In genomic region chr6:50850860-50851259, GRCh38 we compare ENCODE assay signal across 20 cellular contexts. TPM values are rescaled to one million over a fixed set of nuclear protein-coding genes. Genes with fewer than 3 reads are reported as not detected.
DNase-seq lines count a peak whose midpoint lies in the region; ATAC-seq and TF ChIP-seq lines count a peak whose summit lies in the region.
"Had no signal": no experiment of that assay in that cellular context is flagged by ENCODE, and none has a peak within 500 bp of the region (broad histone marks: within the 10 kb centered on the region; RNA-seq: fewer than 3 reads in every experiment).

No MANE protein-coding gene starts in this region.

- in situ Hi-C loops in gastrocnemius medialis (cut with MboI; ENCODE audit: low sequenced_read_pairs in 4 of 4) = no loop called here

- no peaks in the 10 kb centered on the region for H3K36me3 Mint-ChIP-seq in chondrocyte (ENCODE audit: low read depth)
- H3K36me3 Mint-ChIP-seq: stimulated activated effector memory CD8-positive, alpha-beta T cell treated with anti-CD3 and anti-CD28 coated beads, Interleukin-12 subunit alpha, Interleukin-12 subunit beta, amount 100 ng/mL, for 72 hours had no signal

- no peak overlapping the region for H3K27ac ChIP-seq in HUES6 (ENCODE audit: low read depth, low read length)
- no peak overlapping the region for H3K27ac ChIP-seq in gastrocnemius medialis
- no peak overlapping the region for H3K27ac ChIP-seq in lower lobe of right lung
- no peak overlapping the region for H3K27ac ChIP-seq in substantia nigra (ENCODE audit: low read depth, low read length, poor library complexity, severe bottlenecking)
- H3K27ac ChIP-seq: colonic mucosa, Peyer's patch, right atrium auricular region had no signal

- ATAC-seq in gastrocnemius medialis = no peak
- no peak for ATAC-seq in lower lobe of right lung
- ATAC-seq: mucosa of descending colon; stimulated activated effector memory CD8-positive, alpha-beta T cell treated with anti-CD3 and anti-CD28 coated beads, Interleukin-12 subunit alpha, Interleukin-12 subunit beta, amount 100 ng/mL, for 72 hours; T-helper 17 cell had no signal

- intact Hi-C loops in gastrocnemius medialis (cut with DNase I; ENCODE audit: low total_unique reads) (no loop called here), lower lobe of right lung (cut with DNase I) (no loop called here)

- H3K4me3 Mint-ChIP-seq in chondrocyte (ENCODE audit: unreplicated experiment) = peak overlapping the region; percentile 82
- H3K4me3 Mint-ChIP-seq: CD4-positive, alpha-beta T cell; stimulated activated effector memory CD8-positive, alpha-beta T cell treated with anti-CD3 and anti-CD28 coated beads, Interleukin-12 subunit alpha, Interleukin-12 subunit beta, amount 100 ng/mL, for 72 hours; T-helper 17 cell had no signal

- H3K9me3 Mint-ChIP-seq in chondrocyte (ENCODE audit: low read depth) = no peaks in the 10 kb centered on the region

- peaks cover 23% of the 10 kb centered on the region for H3K4me1 Mint-ChIP-seq in chondrocyte (ENCODE audit: low read depth)
- H3K4me1 Mint-ChIP-seq: stimulated activated effector memory CD8-positive, alpha-beta T cell treated with anti-CD3 and anti-CD28 coated beads, Interleukin-12 subunit alpha, Interleukin-12 subunit beta, amount 100 ng/mL, for 72 hours; T-helper 17 cell had no signal

- no peaks in the 10 kb centered on the region for H3K9me3 ChIP-seq in HUES6 (ENCODE audit: control insufficient read depth, insufficient read depth, low read depth, low read length)
- H3K9me3 ChIP-seq in gastrocnemius medialis = no peaks in the 10 kb centered on the region
- H3K9me3 ChIP-seq in lower lobe of right lung = no peaks in the 10 kb centered on the region
- H3K9me3 ChIP-seq: adrenal gland, colonic mucosa, mucosa of descending colon, Peyer's patch, right atrium auricular region had no signal

- no peak overlapping the region for H3K9ac ChIP-seq in HUES6 (ENCODE audit: low read length)

- DNase-seq in chondrocyte (ENCODE audit: low spot score) = no peak
- DNase-seq in left kidney (ENCODE audit: low read depth, low spot score) = peak; percentile 61
- DNase-seq in gastrocnemius medialis = no peak
- DNase-seq in inferior parietal cortex (ENCODE audit: extremely low spot score) = no peak
- no peak for DNase-seq in lower lobe of right lung
- DNase-seq in substantia nigra (lab: John Stamatoyannopoulos, UW) = no peak
- DNase-seq in NCI-H2107 (lab: John Stamatoyannopoulos, UW) = no peak
- DNase-seq: activated CD4-positive, alpha-beta T cell treated with anti-CD3 and anti-CD28 coated beads for 48 hours; CD4-positive, alpha-beta T cell; colonic mucosa; mucosa of descending colon; NCI-H1436; NCI-H446 treated with DMSO at 0.1 percent for 48 hours; Peyer's patch; stimulated activated CD4-positive, alpha-beta T cell treated with anti-CD3 and anti-CD28 coated beads, Interleukin-4, amount 100 ng/mL, for 4 hours; T-helper 17 cell had no signal

- TF ChIP-seq POLR2A in gastrocnemius medialis (IDR thresholded peaks at IDR 0.05) = no peak

- H3K4me3 ChIP-seq in HUES6 (ENCODE audit: low read depth, low read length) (peak overlapping the region; percentile 66), gastrocnemius medialis (peak overlapping the region; percentile 30 to 59 (median 40)), lower lobe of right lung (no peak overlapping the region)
- H3K4me3 ChIP-seq: adrenal gland, colonic mucosa, mucosa of descending colon, Peyer's patch had no signal

- H3K36me3 ChIP-seq in HUES6 (ENCODE audit: control insufficient read depth, insufficient read depth, low read length) (no peaks in the 10 kb centered on the region), gastrocnemius medialis (no peaks in the 10 kb centered on the region), lower lobe of right lung (no peaks in the 10 kb centered on the region)
- H3K36me3 ChIP-seq: adrenal gland, colonic mucosa, Peyer's patch, right atrium auricular region had no signal

- H3K27me3 Mint-ChIP-seq in chondrocyte (ENCODE audit: low read depth) = no peaks in the 10 kb centered on the region

- no peak overlapping the region for H3K27ac Mint-ChIP-seq in chondrocyte (ENCODE audit: unreplicated experiment)
- H3K27ac Mint-ChIP-seq: CD4-positive, alpha-beta T cell; stimulated activated effector memory CD8-positive, alpha-beta T cell treated with anti-CD3 and anti-CD28 coated beads, Interleukin-12 subunit alpha, Interleukin-12 subunit beta, amount 100 ng/mL, for 72 hours; T-helper 17 cell had no signal

- peaks cover 98% of the 10 kb centered on the region for H3K27me3 ChIP-seq in HUES6 (ENCODE audit: control insufficient read depth, insufficient read depth, low read length)
- peaks cover 59 to 70% (median 64%) of the 10 kb centered on the region in 3 donors for H3K27me3 ChIP-seq in gastrocnemius medialis
- peaks cover 75% of the 10 kb centered on the region for H3K27me3 ChIP-seq in lower lobe of right lung (ENCODE audit: low read depth)

- H3K4me1 ChIP-seq in HUES6 (ENCODE audit: control insufficient read depth, insufficient read depth, low read length) = peaks cover 24% of the 10 kb centered on the region
- peaks cover 5 to 9% of the 10 kb centered on the region in 2 donors for H3K4me1 ChIP-seq in gastrocnemius medialis
- H3K4me1 ChIP-seq in lower lobe of right lung = peaks cover 6% of the 10 kb centered on the region
- H3K4me1 ChIP-seq: adrenal gland, colonic mucosa, Peyer's patch had no signal

- no peak for TF ChIP-seq CTCF in chondrocyte (IDR thresholded peaks at IDR 0.05)
- no peak for TF ChIP-seq CTCF in gastrocnemius medialis (IDR thresholded peaks at IDR 0.05 in 4 of 5, conservative IDR thresholded peaks at IDR 0.05 in 1 of 5)
- TF ChIP-seq CTCF in lower lobe of right lung (IDR thresholded peaks at IDR 0.05) = no peak

RNA-seq across cellular contexts. Expression of gene TFAP2B, which starts 32.2 kb away (rescaled TPM):
- total RNA-seq in chondrocyte (6.4 to 16.7 TPM (median 14.8 TPM) in 3 replicates), gastrocnemius medialis (not detected), lower lobe of right lung (not detected)
- total RNA-seq: CD4-positive, alpha-beta T cell; colonic mucosa; Peyer's patch; right atrium auricular region; T-helper 17 cell had no signal
